In the genomic region with DNA sequence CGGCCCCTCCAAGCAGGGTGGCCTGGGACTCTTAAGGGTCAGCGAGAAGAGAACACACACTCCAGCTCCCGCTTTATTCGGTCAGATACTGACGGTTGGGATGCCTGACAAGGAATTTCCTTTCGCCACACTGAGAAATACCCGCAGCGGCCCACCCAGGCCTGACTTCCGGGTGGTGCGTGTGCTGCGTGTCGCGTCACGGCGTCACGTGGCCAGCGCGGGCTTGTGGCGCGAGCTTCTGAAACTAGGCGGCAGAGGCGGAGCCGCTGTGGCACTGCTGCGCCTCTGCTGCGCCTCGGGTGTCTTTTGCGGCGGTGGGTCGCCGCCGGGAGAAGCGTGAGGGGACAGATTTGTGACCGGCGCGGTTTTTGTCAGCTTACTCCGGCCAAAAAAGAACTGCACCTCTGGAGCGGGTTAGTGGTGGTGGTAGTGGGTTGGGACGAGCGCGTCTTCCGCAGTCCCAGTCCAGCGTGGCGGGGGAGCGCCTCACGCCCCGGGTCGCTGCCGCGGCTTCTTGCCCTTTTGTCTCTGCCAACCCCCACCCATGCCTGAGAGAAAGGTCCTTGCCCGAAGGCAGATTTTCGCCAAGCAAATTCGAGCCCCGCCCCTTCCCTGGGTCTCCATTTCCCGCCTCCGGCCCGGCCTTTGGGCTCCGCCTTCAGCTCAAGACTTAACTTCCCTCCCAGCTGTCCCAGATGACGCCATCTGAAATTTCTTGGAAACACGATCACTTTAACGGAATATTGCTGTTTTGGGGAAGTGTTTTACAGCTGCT, we compare ENCODE assay signal across 1 cellular context.
A peak's percentile ranks its signal among the peaks of the same experiment; 100 is the strongest.
TF ChIP-seq lines count a peak whose summit lies in the region.

A gene with protein sequence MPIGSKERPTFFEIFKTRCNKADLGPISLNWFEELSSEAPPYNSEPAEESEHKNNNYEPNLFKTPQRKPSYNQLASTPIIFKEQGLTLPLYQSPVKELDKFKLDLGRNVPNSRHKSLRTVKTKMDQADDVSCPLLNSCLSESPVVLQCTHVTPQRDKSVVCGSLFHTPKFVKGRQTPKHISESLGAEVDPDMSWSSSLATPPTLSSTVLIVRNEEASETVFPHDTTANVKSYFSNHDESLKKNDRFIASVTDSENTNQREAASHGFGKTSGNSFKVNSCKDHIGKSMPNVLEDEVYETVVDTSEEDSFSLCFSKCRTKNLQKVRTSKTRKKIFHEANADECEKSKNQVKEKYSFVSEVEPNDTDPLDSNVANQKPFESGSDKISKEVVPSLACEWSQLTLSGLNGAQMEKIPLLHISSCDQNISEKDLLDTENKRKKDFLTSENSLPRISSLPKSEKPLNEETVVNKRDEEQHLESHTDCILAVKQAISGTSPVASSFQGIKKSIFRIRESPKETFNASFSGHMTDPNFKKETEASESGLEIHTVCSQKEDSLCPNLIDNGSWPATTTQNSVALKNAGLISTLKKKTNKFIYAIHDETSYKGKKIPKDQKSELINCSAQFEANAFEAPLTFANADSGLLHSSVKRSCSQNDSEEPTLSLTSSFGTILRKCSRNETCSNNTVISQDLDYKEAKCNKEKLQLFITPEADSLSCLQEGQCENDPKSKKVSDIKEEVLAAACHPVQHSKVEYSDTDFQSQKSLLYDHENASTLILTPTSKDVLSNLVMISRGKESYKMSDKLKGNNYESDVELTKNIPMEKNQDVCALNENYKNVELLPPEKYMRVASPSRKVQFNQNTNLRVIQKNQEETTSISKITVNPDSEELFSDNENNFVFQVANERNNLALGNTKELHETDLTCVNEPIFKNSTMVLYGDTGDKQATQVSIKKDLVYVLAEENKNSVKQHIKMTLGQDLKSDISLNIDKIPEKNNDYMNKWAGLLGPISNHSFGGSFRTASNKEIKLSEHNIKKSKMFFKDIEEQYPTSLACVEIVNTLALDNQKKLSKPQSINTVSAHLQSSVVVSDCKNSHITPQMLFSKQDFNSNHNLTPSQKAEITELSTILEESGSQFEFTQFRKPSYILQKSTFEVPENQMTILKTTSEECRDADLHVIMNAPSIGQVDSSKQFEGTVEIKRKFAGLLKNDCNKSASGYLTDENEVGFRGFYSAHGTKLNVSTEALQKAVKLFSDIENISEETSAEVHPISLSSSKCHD (N-terminal part only) (plus strand): TSS at position 254 of the 775 bp plus-strand sequence. CDS start 953 bp downstream, outside the sequence.
A gene with protein sequence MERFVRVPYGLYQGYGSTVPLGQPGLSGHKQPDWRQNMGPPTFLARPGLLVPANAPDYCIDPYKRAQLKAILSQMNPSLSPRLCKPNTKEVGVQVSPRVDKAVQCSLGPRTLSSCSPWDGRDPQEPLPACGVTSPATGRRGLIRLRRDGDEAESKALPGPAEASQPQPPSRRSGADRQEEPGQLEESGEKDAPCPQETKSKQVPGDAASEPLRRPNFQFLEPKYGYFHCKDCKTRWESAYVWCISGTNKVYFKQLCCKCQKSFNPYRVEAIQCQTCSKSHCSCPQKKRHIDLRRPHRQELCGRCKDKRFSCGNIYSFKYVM (minus strand): TSS at position 109 of the 775 bp plus-strand sequence. CDS start 3,438 bp downstream, outside the sequence.

TF ChIP-seq in endothelial cell of umbilical vein, 7 proteins besides CTCF, POLR2A, EP300 and RAD21:
- peak; percentile 91 for TF ChIP-seq POLR2AphosphoS5 (IDR thresholded peaks at IDR 0.05; ENCODE audit: insufficient read depth, low read depth, low read length)
- no peak for TF ChIP-seq JUN (IDR thresholded peaks at IDR 0.05; ENCODE audit: borderline replicate concordance, insufficient read depth, insufficient read length, low read depth)
- TF ChIP-seq, protein P1, sequence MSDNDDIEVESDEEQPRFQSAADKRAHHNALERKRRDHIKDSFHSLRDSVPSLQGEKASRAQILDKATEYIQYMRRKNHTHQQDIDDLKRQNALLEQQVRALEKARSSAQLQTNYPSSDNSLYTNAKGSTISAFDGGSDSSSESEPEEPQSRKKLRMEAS (IDR thresholded peaks at IDR 0.05; ENCODE audit: insufficient read depth, insufficient read length) = peak; percentile 98
- no peak for TF ChIP-seq EZH2 (IDR thresholded peaks at IDR 0.05; ENCODE audit: borderline replicate concordance, low read depth, low read length, severe bottlenecking)
- no peak for TF ChIP-seq FOS (IDR thresholded peaks at IDR 0.05; ENCODE audit: borderline replicate concordance, insufficient read depth, low read length)
- TF ChIP-seq GATA2 (IDR thresholded peaks at IDR 0.05; ENCODE audit: insufficient read depth, insufficient read length, low read depth, low read length) = no peak
- no peak for TF ChIP-seq MYC (IDR thresholded peaks at IDR 0.05; ENCODE audit: low read depth, low read length)
TF ChIP-seq in endothelial cell of umbilical vein: peak in this region for 2.
